Comparison of ENCODE assay signal across 1 cellular context in the genomic region with DNA sequence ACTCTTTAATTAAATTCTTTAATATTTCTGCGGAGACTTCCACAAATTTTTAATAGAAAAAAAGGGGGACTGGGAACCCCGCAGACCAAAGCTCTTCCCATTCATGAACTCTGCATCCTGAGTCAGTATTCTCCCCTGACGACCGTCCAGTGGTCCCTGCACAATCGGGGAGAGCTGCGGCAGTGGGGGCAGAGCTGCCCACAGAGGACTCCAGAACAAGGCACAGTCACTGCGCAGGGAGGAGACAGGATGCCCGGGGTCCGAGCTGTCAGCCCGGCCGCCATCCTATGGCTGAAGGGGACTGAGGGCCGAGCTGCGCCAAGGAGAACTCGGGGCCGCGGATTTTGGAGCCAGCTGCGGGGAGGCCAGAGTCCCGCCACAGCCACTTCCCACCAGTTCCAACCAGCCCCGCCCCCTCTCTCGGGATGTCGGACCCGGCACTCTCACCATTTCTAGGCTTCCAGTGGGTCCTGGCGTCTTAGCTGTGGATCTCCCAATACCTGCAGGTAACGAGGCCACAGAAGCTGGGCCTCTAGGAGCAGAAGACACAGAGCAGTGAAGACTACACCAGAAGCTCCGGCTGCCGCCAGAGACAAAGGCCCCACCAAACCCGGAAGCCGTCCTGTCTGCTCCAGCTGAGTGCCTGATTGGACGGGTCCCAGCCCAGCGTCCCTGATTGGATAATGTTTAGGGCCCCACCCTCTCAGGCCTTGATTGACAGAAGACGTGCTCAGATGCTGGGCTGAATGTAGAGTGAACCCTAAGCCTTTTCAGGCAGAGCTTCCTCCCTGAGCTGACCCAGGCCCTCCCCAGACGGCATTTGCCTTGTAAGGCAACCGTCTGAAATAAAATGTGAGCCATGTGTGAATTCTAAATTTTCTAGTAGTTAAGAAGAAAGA.
TF ChIP-seq lines count a peak whose summit lies in the region.

A gene with protein sequence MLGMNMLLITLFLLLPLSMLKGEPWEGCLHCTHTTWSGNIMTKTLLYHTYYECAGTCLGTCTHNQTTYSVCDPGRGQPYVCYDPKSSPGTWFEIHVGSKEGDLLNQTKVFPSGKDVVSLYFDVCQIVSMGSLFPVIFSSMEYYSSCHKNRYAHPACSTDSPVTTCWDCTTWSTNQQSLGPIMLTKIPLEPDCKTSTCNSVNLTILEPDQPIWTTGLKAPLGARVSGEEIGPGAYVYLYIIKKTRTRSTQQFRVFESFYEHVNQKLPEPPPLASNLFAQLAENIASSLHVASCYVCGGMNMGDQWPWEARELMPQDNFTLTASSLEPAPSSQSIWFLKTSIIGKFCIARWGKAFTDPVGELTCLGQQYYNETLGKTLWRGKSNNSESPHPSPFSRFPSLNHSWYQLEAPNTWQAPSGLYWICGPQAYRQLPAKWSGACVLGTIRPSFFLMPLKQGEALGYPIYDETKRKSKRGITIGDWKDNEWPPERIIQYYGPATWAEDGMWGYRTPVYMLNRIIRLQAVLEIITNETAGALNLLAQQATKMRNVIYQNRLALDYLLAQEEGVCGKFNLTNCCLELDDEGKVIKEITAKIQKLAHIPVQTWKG (minus strand): TSS at position 594 of the 899 bp plus-strand sequence. CDS start 13,661 bp downstream, outside the sequence.

TF ChIP-seq in K562, 482 proteins besides CTCF, POLR2A, EP300 and RAD21 (continued from another document and continues in another):
- TF ChIP-seq NFRKB (IDR thresholded peaks at IDR 0.05; ENCODE audit: low read depth) (peak; percentile 48; the same call in 1 of the 2 replicates), POLR2AphosphoS5 (IDR thresholded peaks at IDR 0.05; ENCODE audit: control insufficient read depth, insufficient read depth, low read depth, low read length) (peak; percentile 97), BMI1 (IDR thresholded peaks at IDR 0.05; ENCODE audit: low read length) (no peak), ARNT (IDR thresholded peaks at IDR 0.05) (0 out of 4 replicates have a peak, but pooled peaks of 1 of the 2 experiments have one; percentile 63), CC2D1A (IDR thresholded peaks at IDR 0.05) (peak; percentile 83), BRD9 (IDR thresholded peaks at IDR 0.05; ENCODE audit: low read depth, partially characterized antibody) (peak; percentile 35), RCOR1 (IDR thresholded peaks at IDR 0.05; ENCODE audit: borderline replicate concordance in 1 of 2, low read depth in 2 of 2, low read length in 2 of 2) (no peak), POLR2AphosphoS2 (IDR thresholded peaks at IDR 0.05; ENCODE audit: low read length) (peak; percentile 84; the same call in 1 of the 2 replicates), SMARCB1 (IDR thresholded peaks at IDR 0.05; ENCODE audit: insufficient read length, low read depth) (no peak), TCF7L2 (IDR thresholded peaks at IDR 0.05; ENCODE audit: low read depth, low read length) (no peak), SIN3A (IDR thresholded peaks at IDR 0.05; ENCODE audit: borderline replicate concordance in 2 of 2, control insufficient read depth in 1 of 2, low read depth in 2 of 2, low read length in 2 of 2) (peak; percentile 57 to 73; a peak in 2 of 4 replicates), CHD1 (IDR thresholded peaks at IDR 0.05; ENCODE audit: low read length) (peak; percentile 58), ZBTB7A (IDR thresholded peaks at IDR 0.05; ENCODE audit: borderline replicate concordance, control insufficient read depth, low read depth, low read length) (0 out of 2 replicates have a peak, but pooled peaks have one; percentile 25), ZNF12 (CRISPR knock-in tag; IDR thresholded peaks at IDR 0.05) (peak; percentile 33; the same call in 1 of the 2 replicates), ZNF57 (CRISPR knock-in tag; IDR thresholded peaks at IDR 0.05) (0 out of 2 replicates have a peak, but pooled peaks have one; percentile 5), POU5F1 (IDR thresholded peaks at IDR 0.05; ENCODE audit: borderline replicate concordance, low read depth, low read length, partially characterized antibody) (no peak), MYC (IDR thresholded peaks at IDR 0.05; ENCODE audit: low read depth, low read length) (no peak; the same call in 1 of the 2 replicates), MYC (CRISPR knock-in tag; IDR thresholded peaks at IDR 0.05; ENCODE audit: borderline replicate concordance, low read depth) (0 out of 2 replicates have a peak, but pooled peaks have one; percentile 41), PHF20 (IDR thresholded peaks at IDR 0.05; ENCODE audit: partially characterized antibody) (peak; percentile 92), PTTG1 (tag; IDR thresholded peaks at IDR 0.05; ENCODE audit: low read depth) (no peak), L3MBTL2 (IDR thresholded peaks at IDR 0.05) (peak; percentile 55; the same call in 1 of the 2 replicates), MEIS2 (IDR thresholded peaks at IDR 0.05; ENCODE audit: partially characterized antibody) (peak; percentile 81), HDAC1 (IDR thresholded peaks at IDR 0.05) (peak in 1 of 2 experiments; percentile 84; a peak in 2 of 4 replicates), DNMT1 (IDR thresholded peaks at IDR 0.05) (no peak), ETV5 (CRISPR knock-in tag; IDR thresholded peaks at IDR 0.05; ENCODE audit: low read depth) (0 out of 2 replicates have a peak, but pooled peaks have one; percentile 53), TAF1 (IDR thresholded peaks at IDR 0.05; ENCODE audit: control insufficient read depth, extremely low read depth, insufficient read depth, low read length, severe bottlenecking) (peak; percentile 91), TBL1XR1 (IDR thresholded peaks at IDR 0.05; ENCODE audit: low read length in 2 of 2) (peak; percentile 2 to 28; a peak in 1 of 4 replicates), YY1 (IDR thresholded peaks at IDR 0.05; ENCODE audit: borderline replicate concordance in 1 of 3, control insufficient read depth in 1 of 3, extremely low read depth in 1 of 3, insufficient read depth in 3 of 3, insufficient read length in 1 of 3, insufficient replicate concordance in 2 of 3, low read depth in 1 of 3, low read length in 2 of 3) (peak in 1 of 3 experiments; percentile 53), SP2 (IDR thresholded peaks at IDR 0.05; ENCODE audit: extremely low read depth, low read depth, low read length, poor library complexity, severe bottlenecking) (peak; percentile 60), ELF2 (CRISPR knock-in tag; IDR thresholded peaks at IDR 0.05) (peak; percentile 93), DPF2 (IDR thresholded peaks at IDR 0.05) (peak; percentile 21; the same call in 1 of the 2 replicates), KDM5B (IDR thresholded peaks at IDR 0.05; ENCODE audit: insufficient replicate concordance, low read depth, low read length) (peak; percentile 97), TCF3 (CRISPR knock-in tag; IDR thresholded peaks at IDR 0.05) (peak; percentile 21; the same call in 1 of the 2 replicates), SRSF3 (IDR thresholded peaks at IDR 0.05; ENCODE audit: insufficient read depth, low read length) (no peak), ETV1 (tag; conservative IDR thresholded peaks at IDR 0.05; ENCODE audit: low read depth) (no peak), TOE1 (IDR thresholded peaks at IDR 0.05; ENCODE audit: borderline replicate concordance) (0 out of 2 replicates have a peak, but pooled peaks have one; percentile 39), TOE1 (CRISPR knock-in tag; IDR thresholded peaks at IDR 0.05; ENCODE audit: borderline replicate concordance, low read depth) (no peak)
- TF ChIP-seq, protein P1, sequence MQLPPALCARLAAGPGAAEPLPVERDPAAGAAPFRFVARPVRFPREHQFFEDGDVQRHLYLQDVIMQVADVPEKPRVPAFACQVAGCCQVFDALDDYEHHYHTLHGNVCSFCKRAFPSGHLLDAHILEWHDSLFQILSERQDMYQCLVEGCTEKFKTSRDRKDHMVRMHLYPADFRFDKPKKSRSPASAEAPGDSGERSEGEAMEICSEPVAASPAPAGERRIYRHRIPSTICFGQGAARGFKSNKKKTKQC (CRISPR knock-in tag; IDR thresholded peaks at IDR 0.05), result peak; percentile 62
- TF ChIP-seq, protein P2, sequence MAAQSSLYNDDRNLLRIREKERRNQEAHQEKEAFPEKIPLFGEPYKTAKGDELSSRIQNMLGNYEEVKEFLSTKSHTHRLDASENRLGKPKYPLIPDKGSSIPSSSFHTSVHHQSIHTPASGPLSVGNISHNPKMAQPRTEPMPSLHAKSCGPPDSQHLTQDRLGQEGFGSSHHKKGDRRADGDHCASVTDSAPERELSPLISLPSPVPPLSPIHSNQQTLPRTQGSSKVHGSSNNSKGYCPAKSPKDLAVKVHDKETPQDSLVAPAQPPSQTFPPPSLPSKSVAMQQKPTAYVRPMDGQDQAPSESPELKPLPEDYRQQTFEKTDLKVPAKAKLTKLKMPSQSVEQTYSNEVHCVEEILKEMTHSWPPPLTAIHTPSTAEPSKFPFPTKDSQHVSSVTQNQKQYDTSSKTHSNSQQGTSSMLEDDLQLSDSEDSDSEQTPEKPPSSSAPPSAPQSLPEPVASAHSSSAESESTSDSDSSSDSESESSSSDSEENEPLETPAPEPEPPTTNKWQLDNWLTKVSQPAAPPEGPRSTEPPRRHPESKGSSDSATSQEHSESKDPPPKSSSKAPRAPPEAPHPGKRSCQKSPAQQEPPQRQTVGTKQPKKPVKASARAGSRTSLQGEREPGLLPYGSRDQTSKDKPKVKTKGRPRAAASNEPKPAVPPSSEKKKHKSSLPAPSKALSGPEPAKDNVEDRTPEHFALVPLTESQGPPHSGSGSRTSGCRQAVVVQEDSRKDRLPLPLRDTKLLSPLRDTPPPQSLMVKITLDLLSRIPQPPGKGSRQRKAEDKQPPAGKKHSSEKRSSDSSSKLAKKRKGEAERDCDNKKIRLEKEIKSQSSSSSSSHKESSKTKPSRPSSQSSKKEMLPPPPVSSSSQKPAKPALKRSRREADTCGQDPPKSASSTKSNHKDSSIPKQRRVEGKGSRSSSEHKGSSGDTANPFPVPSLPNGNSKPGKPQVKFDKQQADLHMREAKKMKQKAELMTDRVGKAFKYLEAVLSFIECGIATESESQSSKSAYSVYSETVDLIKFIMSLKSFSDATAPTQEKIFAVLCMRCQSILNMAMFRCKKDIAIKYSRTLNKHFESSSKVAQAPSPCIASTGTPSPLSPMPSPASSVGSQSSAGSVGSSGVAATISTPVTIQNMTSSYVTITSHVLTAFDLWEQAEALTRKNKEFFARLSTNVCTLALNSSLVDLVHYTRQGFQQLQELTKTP (IDR thresholded peaks at IDR 0.05; ENCODE audit: low read depth in 1 of 2, partially characterized antibody in 2 of 2), result peak in 1 of 2 experiments; percentile 52
- TF ChIP-seq, protein P3, sequence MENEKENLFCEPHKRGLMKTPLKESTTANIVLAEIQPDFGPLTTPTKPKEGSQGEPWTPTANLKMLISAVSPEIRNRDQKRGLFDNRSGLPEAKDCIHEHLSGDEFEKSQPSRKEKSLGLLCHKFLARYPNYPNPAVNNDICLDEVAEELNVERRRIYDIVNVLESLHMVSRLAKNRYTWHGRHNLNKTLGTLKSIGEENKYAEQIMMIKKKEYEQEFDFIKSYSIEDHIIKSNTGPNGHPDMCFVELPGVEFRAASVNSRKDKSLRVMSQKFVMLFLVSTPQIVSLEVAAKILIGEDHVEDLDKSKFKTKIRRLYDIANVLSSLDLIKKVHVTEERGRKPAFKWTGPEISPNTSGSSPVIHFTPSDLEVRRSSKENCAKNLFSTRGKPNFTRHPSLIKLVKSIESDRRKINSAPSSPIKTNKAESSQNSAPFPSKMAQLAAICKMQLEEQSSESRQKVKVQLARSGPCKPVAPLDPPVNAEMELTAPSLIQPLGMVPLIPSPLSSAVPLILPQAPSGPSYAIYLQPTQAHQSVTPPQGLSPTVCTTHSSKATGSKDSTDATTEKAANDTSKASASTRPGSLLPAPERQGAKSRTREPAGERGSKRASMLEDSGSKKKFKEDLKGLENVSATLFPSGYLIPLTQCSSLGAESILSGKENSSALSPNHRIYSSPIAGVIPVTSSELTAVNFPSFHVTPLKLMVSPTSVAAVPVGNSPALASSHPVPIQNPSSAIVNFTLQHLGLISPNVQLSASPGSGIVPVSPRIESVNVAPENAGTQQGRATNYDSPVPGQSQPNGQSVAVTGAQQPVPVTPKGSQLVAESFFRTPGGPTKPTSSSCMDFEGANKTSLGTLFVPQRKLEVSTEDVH (IDR thresholded peaks at IDR 0.05; ENCODE audit: low read depth, partially characterized antibody), result peak; percentile 54
- TF ChIP-seq, protein P4, sequence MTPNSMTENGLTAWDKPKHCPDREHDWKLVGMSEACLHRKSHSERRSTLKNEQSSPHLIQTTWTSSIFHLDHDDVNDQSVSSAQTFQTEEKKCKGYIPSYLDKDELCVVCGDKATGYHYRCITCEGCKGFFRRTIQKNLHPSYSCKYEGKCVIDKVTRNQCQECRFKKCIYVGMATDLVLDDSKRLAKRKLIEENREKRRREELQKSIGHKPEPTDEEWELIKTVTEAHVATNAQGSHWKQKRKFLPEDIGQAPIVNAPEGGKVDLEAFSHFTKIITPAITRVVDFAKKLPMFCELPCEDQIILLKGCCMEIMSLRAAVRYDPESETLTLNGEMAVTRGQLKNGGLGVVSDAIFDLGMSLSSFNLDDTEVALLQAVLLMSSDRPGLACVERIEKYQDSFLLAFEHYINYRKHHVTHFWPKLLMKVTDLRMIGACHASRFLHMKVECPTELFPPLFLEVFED (CRISPR knock-in tag; conservative IDR thresholded peaks at IDR 0.05), result peak; percentile 12; the same call in 1 of the 2 replicates
- TF ChIP-seq, protein P5, sequence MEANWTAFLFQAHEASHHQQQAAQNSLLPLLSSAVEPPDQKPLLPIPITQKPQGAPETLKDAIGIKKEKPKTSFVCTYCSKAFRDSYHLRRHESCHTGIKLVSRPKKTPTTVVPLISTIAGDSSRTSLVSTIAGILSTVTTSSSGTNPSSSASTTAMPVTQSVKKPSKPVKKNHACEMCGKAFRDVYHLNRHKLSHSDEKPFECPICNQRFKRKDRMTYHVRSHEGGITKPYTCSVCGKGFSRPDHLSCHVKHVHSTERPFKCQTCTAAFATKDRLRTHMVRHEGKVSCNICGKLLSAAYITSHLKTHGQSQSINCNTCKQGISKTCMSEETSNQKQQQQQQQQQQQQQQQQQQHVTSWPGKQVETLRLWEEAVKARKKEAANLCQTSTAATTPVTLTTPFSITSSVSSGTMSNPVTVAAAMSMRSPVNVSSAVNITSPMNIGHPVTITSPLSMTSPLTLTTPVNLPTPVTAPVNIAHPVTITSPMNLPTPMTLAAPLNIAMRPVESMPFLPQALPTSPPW (CRISPR knock-in tag; IDR thresholded peaks at IDR 0.05), result peak; percentile 68
- TF ChIP-seq, protein P6, sequence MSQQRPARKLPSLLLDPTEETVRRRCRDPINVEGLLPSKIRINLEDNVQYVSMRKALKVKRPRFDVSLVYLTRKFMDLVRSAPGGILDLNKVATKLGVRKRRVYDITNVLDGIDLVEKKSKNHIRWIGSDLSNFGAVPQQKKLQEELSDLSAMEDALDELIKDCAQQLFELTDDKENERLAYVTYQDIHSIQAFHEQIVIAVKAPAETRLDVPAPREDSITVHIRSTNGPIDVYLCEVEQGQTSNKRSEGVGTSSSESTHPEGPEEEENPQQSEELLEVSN (IDR thresholded peaks at IDR 0.05; ENCODE audit: borderline replicate concordance in 1 of 2, extremely low read depth in 1 of 2, insufficient read depth in 1 of 2, insufficient read length in 1 of 2, low read depth in 1 of 2, low read length in 1 of 2, poor library complexity in 1 of 2, severe bottlenecking in 1 of 2), result peak; percentile 21 to 42
- TF ChIP-seq, protein P7, sequence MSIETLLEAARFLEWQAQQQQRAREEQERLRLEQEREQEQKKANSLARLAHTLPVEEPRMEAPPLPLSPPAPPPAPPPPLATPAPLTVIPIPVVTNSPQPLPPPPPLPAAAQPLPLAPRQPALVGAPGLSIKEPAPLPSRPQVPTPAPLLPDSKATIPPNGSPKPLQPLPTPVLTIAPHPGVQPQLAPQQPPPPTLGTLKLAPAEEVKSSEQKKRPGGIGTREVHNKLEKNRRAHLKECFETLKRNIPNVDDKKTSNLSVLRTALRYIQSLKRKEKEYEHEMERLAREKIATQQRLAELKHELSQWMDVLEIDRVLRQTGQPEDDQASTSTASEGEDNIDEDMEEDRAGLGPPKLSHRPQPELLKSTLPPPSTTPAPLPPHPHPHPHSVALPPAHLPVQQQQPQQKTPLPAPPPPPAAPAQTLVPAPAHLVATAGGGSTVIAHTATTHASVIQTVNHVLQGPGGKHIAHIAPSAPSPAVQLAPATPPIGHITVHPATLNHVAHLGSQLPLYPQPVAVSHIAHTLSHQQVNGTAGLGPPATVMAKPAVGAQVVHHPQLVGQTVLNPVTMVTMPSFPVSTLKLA (conservative IDR thresholded peaks at IDR 0.05), result peak; percentile 26 to 68; a peak in 1 of 4 replicates
